23 cellular contexts compared by ENCODE assay signal in genomic region chr10:45566415-45566814, GRCh38.
"Had no signal": no experiment of that assay in that cellular context is flagged by ENCODE, and none has a peak within 500 bp of the region (broad histone marks: within the 10 kb centered on the region; RNA-seq: fewer than 3 reads in every experiment).

No MANE protein-coding gene starts in this region.

- H3K27ac ChIP-seq: RWPE1 had no signal

- H3K27me3 ChIP-seq: MG63 had no signal

- H3K9me3 Mint-ChIP-seq: T-cell had no signal

- ATAC-seq: Panc1, PC-3, T-cell had no signal

- DNase-seq: Karpas-422; KBM-7; MG63; NCI-H1092; NCI-H1105 treated with DMSO at 0.1 percent for 48 hours; NCI-H1417 treated with DMSO at 0.1 percent for 48 hours; NCI-H146; NCI-H1694 treated with DMSO at 0.1 percent for 48 hours; NCI-H1930; NCI-H2081; NCI-H2107; NCI-H2171 treated with DMSO at 0.1 percent for 48 hours; NCI-H345; NCI-H446 treated with DMSO at 0.1 percent for 48 hours; NCI-H510A treated with DMSO at 0.1 percent for 48 hours; NCI-H526; NK-92 treated with Interleukin-12 subunit alpha and Interleukin-12 subunit beta, amount 100 ng/mL, for 24 hours; PC-3; SHP77; SW 1271; T-cell had no signal

- H3K4me3 Mint-ChIP-seq: T-cell had no signal

- H3K36me3 ChIP-seq: MG63 had no signal

- H3K4me3 ChIP-seq: MG63 had no signal

- H3K9me3 ChIP-seq: MG63 had no signal

- H3K27me3 Mint-ChIP-seq: T-cell had no signal

- H3K27ac Mint-ChIP-seq: T-cell had no signal
